ENCODE assay signal across 12 cellular contexts in the genomic region with DNA sequence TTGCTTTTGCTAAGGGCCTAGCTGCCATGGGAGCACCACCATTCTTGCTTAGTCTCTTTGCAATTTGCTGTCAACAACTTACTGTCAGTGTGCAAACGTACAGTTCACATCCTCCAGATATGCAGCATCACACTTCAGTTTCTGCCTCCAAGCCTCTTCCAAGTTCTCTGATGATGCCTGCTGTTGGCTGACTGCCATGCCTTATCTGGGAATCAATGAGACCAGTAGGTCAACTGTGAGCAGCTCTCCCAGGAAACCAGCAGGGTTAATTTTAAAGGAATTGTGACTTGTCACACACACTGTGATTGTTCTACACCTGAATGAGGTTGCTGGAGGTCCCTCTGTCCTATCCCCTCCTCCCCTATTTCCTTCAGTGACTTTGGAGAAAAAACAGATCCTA. TPM values are rescaled to one million over a fixed set of nuclear protein-coding genes. Genes with fewer than 3 reads are reported as not detected.
A peak's percentile ranks its signal among the peaks of the same experiment; 100 is the strongest.
DNase-seq lines count a peak whose midpoint lies in the region; ATAC-seq, FAIRE-seq and TF ChIP-seq lines count a peak whose summit lies in the region.
"Had no signal": no experiment of that assay in that cellular context is flagged by ENCODE, and none has a peak within 500 bp of the region (broad histone marks: within the 10 kb centered on the region; RNA-seq: fewer than 3 reads in every experiment).

No MANE protein-coding gene starts in this region.

- H3K4me3 ChIP-seq in A549: no peak overlapping the region
- no peak overlapping the region for H3K4me3 ChIP-seq in fibroblast of villous mesenchyme (ENCODE audit: low read depth, low read length)

- in situ Hi-C loops in KBM-7 (cut with MboI; ENCODE audit: low pct_unique_long_range_greater_than_20kb, low sequenced_read_pairs): no loop called here

- H3K4me1 ChIP-seq in A549: peaks cover 47% of the 10 kb centered on the region

- H3K4me2 ChIP-seq in A549: peak overlapping the region; percentile 7; the same call in 1 of the 3 replicates

- TF ChIP-seq RAD21 in A549 (conservative IDR thresholded peaks at IDR 0.05 in 1 of 2, IDR thresholded peaks at IDR 0.05 in 1 of 2): no peak

- POLR2A ChIA-PET in A549 (lab: Yijun Ruan, JAX): no interaction called here

- CTCF ChIA-PET in A549 (lab: Yijun Ruan, JAX): interaction anchor here (1.0 to 3.9 kb wide), 4 partner anchors 12 to 143 kb away, joined by 3 to 19 read pairs (median 6); no protein-coding TSS in a partner anchor

- H3K9me3 ChIP-seq in A549: no peaks in the 10 kb centered on the region

- no peak for TF ChIP-seq EP300 in A549 (IDR thresholded peaks at IDR 0.05)

- FAIRE-seq in A549 (lab: Jason Lieb, UNC) (no peak), H54 (lab: Jason Lieb, UNC) (peak; percentile 15)

- peak overlapping the region in 1 of 2 experiments; percentile 34; a peak in 2 of 6 replicates for H3K27ac ChIP-seq in A549

- 35% methylated on average over 1 of the region's 1 CpG for WGBS in A549 (ENCODE audit: missing lambda C conversion rate)

- TF ChIP-seq CTCF in A549 (IDR thresholded peaks at IDR 0.05) (no peak), fibroblast of villous mesenchyme (IDR thresholded peaks at IDR 0.05; ENCODE audit: insufficient read depth, low read depth, low read length) (no peak)

- TF ChIP-seq POLR2A in A549 (IDR thresholded peaks at IDR 0.05; ENCODE audit: low read length) (no peak), H54 (IDR thresholded peaks at IDR 0.05; ENCODE audit: low read depth, low read length) (no peak)

- ATAC-seq in A549 (peak; percentile 40 to 49; a peak in 3 of 6 replicates), SK-N-SH treated with all-trans-retinoic acid at 6 μM for 48 hours (peak; percentile 68), HG02642 (IDR thresholded peaks at IDR 0.05; ENCODE audit: poor library complexity, unreplicated experiment) (no peak), HG02571 (IDR thresholded peaks at IDR 0.05; ENCODE audit: unreplicated experiment) (no peak)
- ATAC-seq: Right ventricle myocardium inferior had no signal

- DNase-seq in A549 (ENCODE audit: low read depth in 1 of 2, low spot score in 1 of 2) (peak in 1 of 2 experiments; percentile 54), H54 (ENCODE audit: insufficient read length, low spot score) (no peak), fibroblast of villous mesenchyme (ENCODE audit: low read depth) (peak; percentile 50), KBM-7 (no peak)
- DNase-seq in effector CD4-positive, alpha-beta T cell: no peak
- DNase-seq: activated naive CD4-positive, alpha-beta T cell treated with Interleukin-2 at 50 U/mL for 16 hours; C1 segment of cervical spinal cord; NCI-H1930 had no signal

TF ChIP-seq in A549, 52 proteins besides CTCF, POLR2A, EP300 and RAD21:
- peak; percentile 65; the same call in 1 of the 2 replicates for TF ChIP-seq GATA3 (IDR thresholded peaks at IDR 0.05; ENCODE audit: borderline replicate concordance)
- no peak for TF ChIP-seq EHMT2 (IDR thresholded peaks at IDR 0.05; ENCODE audit: low read depth)
- TF ChIP-seq CEBPB (IDR thresholded peaks at IDR 0.05): no peak
- TF ChIP-seq RARB (CRISPR knock-in tag; IDR thresholded peaks at IDR 0.05): no peak
- no peak for TF ChIP-seq ZSCAN20 (CRISPR knock-in tag; IDR thresholded peaks at IDR 0.05)

TF ChIP-seq in SK-N-SH treated with all-trans-retinoic acid at 6 μM for 48 hours, 23 proteins besides CTCF, POLR2A, EP300 and RAD21:
- no peak for TF ChIP-seq GLIS3 (CRISPR knock-in tag; IDR thresholded peaks at IDR 0.05)
- TF ChIP-seq ISL1 (CRISPR knock-in tag; IDR thresholded peaks at IDR 0.05): 0 out of 2 replicates have a peak, but pooled peaks have one; percentile 11
- no peak for TF ChIP-seq ZFP3 (CRISPR knock-in tag; IDR thresholded peaks at IDR 0.05)
- TF ChIP-seq ZNF8 (CRISPR knock-in tag; IDR thresholded peaks at IDR 0.05): no peak
- no peak for TF ChIP-seq TCF4 (CRISPR knock-in tag; IDR thresholded peaks at IDR 0.05; ENCODE audit: borderline replicate concordance)

RNA-seq across cellular contexts. Expression of gene COPB1, which starts 56.0 kb away (rescaled TPM):
- polyA plus RNA-seq in A549 (2011; rRNA removed) (231 and 232 TPM in 2 replicates), A549 (2017; fragmentation: RNase III; extraction: RNeasy Plus Mini Kit Qiagen cat#74134 plus additional on column Dnase treatment) (120 to 134 TPM (median 128 TPM) in 3 replicates)
- 59.8 and 60.6 TPM in 2 replicates for polyA plus RNA-seq in A549 (2012; cell fraction: cytosol; rRNA removed)
- 46.0 and 54.2 TPM in 2 replicates for polyA plus RNA-seq in A549 (2012; cell fraction: nucleus; rRNA removed)
- 100 and 105 TPM in 2 replicates for polyA minus RNA-seq in A549 (2011; rRNA and poly(A)+ RNA removed)
- 272 and 369 TPM in 2 replicates for total RNA-seq in fibroblast of villous mesenchyme

Comparison
In these comparisons a context has a peak if more than half of its experiments do, and no peak if none do; other contexts are left out.
1. ATAC-seq: peak in A549 (2 of 2) and SK-N-SH treated with all-trans-retinoic acid at 6 μM for 48 hours (single experiment); none in HG02642 (single experiment) and HG02571 (single experiment).